ENCODE assay signal across 20 cellular contexts in genomic region chr11:134394311-134394710, GRCh38. TPM values are rescaled to one million over a fixed set of nuclear protein-coding genes. Genes with fewer than 3 reads are reported as not detected.
DNase-seq lines count a peak whose midpoint lies in the region; ATAC-seq, FAIRE-seq and TF ChIP-seq lines count a peak whose summit lies in the region.
"Had no signal": no experiment of that assay in that cellular context is flagged by ENCODE, and none has a peak within 500 bp of the region (broad histone marks: within the 10 kb centered on the region; RNA-seq: fewer than 3 reads in every experiment).

No MANE protein-coding gene starts in this region.

- peaks cover 2% of the 10 kb centered on the region for H3K36me3 Mint-ChIP-seq in neural progenitor cell
- H3K36me3 Mint-ChIP-seq: CD14-positive monocyte; CD8-positive, alpha-beta T cell had no signal

- H2BK120ac ChIP-seq in H1 (replicated peaks; ENCODE audit: low read depth, low read length): no peak overlapping the region

- peaks cover 28% of the 10 kb centered on the region for H3K4me1 Mint-ChIP-seq in neural progenitor cell
- H3K4me1 Mint-ChIP-seq: CD14-positive monocyte had no signal

- no peak overlapping the region for H3K4me3 ChIP-seq in H1 (ENCODE audit: extremely low read depth in 1 of 4, insufficient read depth in 2 of 4, low read depth in 3 of 4, low read length in 4 of 4)
- H3K4me3 ChIP-seq in neural progenitor cell: no peak overlapping the region
- no peak overlapping the region for H3K4me3 ChIP-seq in SJCRH30
- H3K4me3 ChIP-seq in tibial nerve: no peak overlapping the region
- H3K4me3 ChIP-seq: GM23338, HAP-1 had no signal

- H3K4me1 ChIP-seq in H1 (replicated peaks in 1 of 4; ENCODE audit: control insufficient read depth in 3 of 4, insufficient read depth in 4 of 4, low read length in 3 of 4) (peaks cover 0 to 3% (median 0%) of the 10 kb centered on the region in 4 experiments; a peak in 1 of 7 replicates), neural progenitor cell (peaks cover 8% of the 10 kb centered on the region), SJCRH30 (no peaks in the 10 kb centered on the region), tibial nerve (peaks cover 0 to 19% (median 0%) of the 10 kb centered on the region in 4 donors)
- H3K4me1 ChIP-seq: HAP-1 had no signal

- TF ChIP-seq POLR2A in H1 (IDR thresholded peaks at IDR 0.05; ENCODE audit: control extremely low read depth in 1 of 2, low read depth in 2 of 2, low read length in 2 of 2) (no peak), tibial nerve (IDR thresholded peaks at IDR 0.05) (no peak)

- no peak overlapping the region for H2BK12ac ChIP-seq in H1 (ENCODE audit: low read depth, low read length)

- no peak overlapping the region for H2AFZ ChIP-seq in H1 (ENCODE audit: low read length)
- H2AFZ ChIP-seq in neural progenitor cell (replicated peaks): no peak overlapping the region
- H2AFZ ChIP-seq: GM23338 had no signal

- DNase-seq in Right ventricle myocardium inferior (ENCODE audit: missing footprints) (peak; percentile 48), cardiac septum (ENCODE audit: low spot score) (no peak), H1 (ENCODE audit: low read depth in 1 of 2, low spot score in 2 of 2) (no peak), neural progenitor cell (ENCODE audit: low spot score) (no peak), SJCRH30 (no peak), SIG-M5 treated with dmso at 0.1 percent for 504 hours (lab: John Stamatoyannopoulos, UW; ENCODE audit: unreplicated experiment) (no peak), KG1 (lab: John Stamatoyannopoulos, UW) (no peak), tibial nerve (ENCODE audit: low spot score in 2 of 2) (no peak)
- DNase-seq: CD8-positive, alpha-beta T cell; COR-L47; DMS153; DMS79 treated with DMSO at 0.1 percent for 48 hours; EL had no signal

- no peaks in the 10 kb centered on the region for H3K27me3 ChIP-seq in H1 (replicated peaks in 1 of 4; ENCODE audit: control insufficient read depth in 3 of 4, extremely low read depth in 1 of 4, insufficient read depth in 3 of 4, low read length in 3 of 4)
- no peaks in the 10 kb centered on the region for H3K27me3 ChIP-seq in neural progenitor cell
- peaks cover 4% of the 10 kb centered on the region; the same call in 1 of the 2 replicates for H3K27me3 ChIP-seq in SJCRH30
- H3K27me3 ChIP-seq in tibial nerve: no peaks in the 10 kb centered on the region

- H4K91ac ChIP-seq in H1 (replicated peaks; ENCODE audit: insufficient read length, low read length): no peak overlapping the region

- H3K9me3 Mint-ChIP-seq in neural progenitor cell: no peaks in the 10 kb centered on the region
- H3K9me3 Mint-ChIP-seq: CD14-positive monocyte; CD8-positive, alpha-beta T cell; GM23338 had no signal

- peak overlapping the region; percentile 49 for H3K4me3 Mint-ChIP-seq in neural progenitor cell
- H3K4me3 Mint-ChIP-seq: CD14-positive monocyte; CD8-positive, alpha-beta T cell; GM23338 had no signal

- POLR2A ChIA-PET in H1 (lab: Charles Lee; ENCODE audit: partially characterized antibody): no interaction called here

- no peak overlapping the region for H3K4me2 ChIP-seq in H1 (ENCODE audit: insufficient read depth in 1 of 2, low read depth in 2 of 2, low read length in 2 of 2)
- no peak overlapping the region for H3K4me2 ChIP-seq in neural progenitor cell
- H3K4me2 ChIP-seq: GM23338 had no signal

- no peaks in the 10 kb centered on the region for H3F3A ChIP-seq in neural progenitor cell (ENCODE audit: low read depth)

- peaks cover 2% of the 10 kb centered on the region; the same call in 1 of the 2 replicates for H3K79me1 ChIP-seq in H1 (ENCODE audit: low read depth, low read length)

- 91% methylated on average over 8 of the region's 10 CpGs; no CpG with 5 or more reads in 1 of the 2 experiments for WGBS in H1 (ENCODE audit: extremely low coverage in 1 of 2, insufficient coverage in 1 of 2, insufficient read length in 1 of 2, insufficient replicate concordance in 2 of 2, low coverage in 1 of 2, low lambda C conversion rate in 2 of 2, missing lambda C conversion rate in 1 of 2), 2 experiments
- WGBS in tibial nerve, 2 donors: 83 to 92% methylated on average over 7 to 10 of the region's 10 CpGs

- intact Hi-C loops in Right ventricle myocardium inferior (cut with DNase I): no loop called here
- intact Hi-C loops in cardiac septum (cut with DNase I): no loop called here

- no peak overlapping the region; the same call in 1 of the 2 replicates for H4K8ac ChIP-seq in H1 (ENCODE audit: extremely low read depth, insufficient read depth, low read length)

- no peak overlapping the region for H3K23ac ChIP-seq in H1 (ENCODE audit: insufficient read length)

- H4K5ac ChIP-seq in H1 (ENCODE audit: insufficient read length, low read depth, low read length): no peak overlapping the region

- no peak overlapping the region for H2BK15ac ChIP-seq in H1 (ENCODE audit: low read length)

- 0 out of 2 replicates have a peak overlapping the region, but pooled peaks have one; percentile 84 for H2AK5ac ChIP-seq in H1 (ENCODE audit: low read depth, low read length)

- TF ChIP-seq CTCF in H1 (IDR thresholded peaks at IDR 0.05; ENCODE audit: control extremely low read depth in 1 of 3, insufficient read depth in 1 of 3, low read depth in 1 of 3, low read length in 3 of 3) (no peak), neural progenitor cell (IDR thresholded peaks at IDR 0.05) (no peak), tibial nerve (IDR thresholded peaks at IDR 0.05) (no peak)

- H4K20me1 ChIP-seq in H1 (replicated peaks in 1 of 2; ENCODE audit: control insufficient read depth in 1 of 2, insufficient read depth in 2 of 2, low read length in 2 of 2) (peaks cover 10 to 23% of the 10 kb centered on the region in 2 experiments), neural progenitor cell (ENCODE audit: low read depth) (peaks cover 76% of the 10 kb centered on the region)

- H3K9me3 ChIP-seq in H1 (ENCODE audit: insufficient read depth in 2 of 2, low read depth in 1 of 2, low read length in 1 of 2) (no peaks in the 10 kb centered on the region), neural progenitor cell (ENCODE audit: low read depth) (no peaks in the 10 kb centered on the region), SJCRH30 (replicated peaks) (no peaks in the 10 kb centered on the region), tibial nerve (no peaks in the 10 kb centered on the region)
- H3K9me3 ChIP-seq: HAP-1 had no signal

- CTCF ChIA-PET in H1 (lab: Charles Lee; ENCODE audit: partially characterized antibody): interaction anchor here (0.6 to 4.8 kb wide), 14 partner anchors 13 to 284 kb away, joined by 3 to 17 read pairs (median 4); no protein-coding TSS in a partner anchor

- no peaks in the 10 kb centered on the region; a peak in 1 of 8 replicates for H3K36me3 ChIP-seq in H1 (ENCODE audit: control insufficient read depth in 2 of 4, insufficient read depth in 4 of 4, low read length in 3 of 4)
- no peaks in the 10 kb centered on the region for H3K36me3 ChIP-seq in neural progenitor cell
- no peaks in the 10 kb centered on the region for H3K36me3 ChIP-seq in SJCRH30
- H3K36me3 ChIP-seq in tibial nerve: no peaks in the 10 kb centered on the region
- H3K36me3 ChIP-seq: HAP-1 had no signal

- no peak overlapping the region; the same call in 1 of the 2 replicates for H2BK5ac ChIP-seq in H1 (ENCODE audit: low read depth, low read length)

- no peak overlapping the region for H3K4ac ChIP-seq in H1 (replicated peaks; ENCODE audit: insufficient read length, low read depth, low read length)

- H3K9ac ChIP-seq in H1 (replicated peaks in 1 of 4; ENCODE audit: extremely low read depth in 1 of 4, low read depth in 3 of 4, low read length in 3 of 4): no peak overlapping the region
- H3K9ac ChIP-seq in neural progenitor cell: no peak overlapping the region

- H3K79me2 ChIP-seq in H1 (ENCODE audit: control insufficient read depth in 1 of 2, insufficient read depth in 2 of 2, low read length in 2 of 2): peaks cover 0 to 19% of the 10 kb centered on the region in 2 experiments; a peak in 1 of 4 replicates
- H3K79me2 ChIP-seq in neural progenitor cell (ENCODE audit: low read depth): peaks cover 15% of the 10 kb centered on the region

- peak overlapping the region; percentile 91 for H3K27ac Mint-ChIP-seq in neural progenitor cell
- H3K27ac Mint-ChIP-seq: CD14-positive monocyte; CD8-positive, alpha-beta T cell; GM23338 had no signal

- H3K27me3 Mint-ChIP-seq in neural progenitor cell (ENCODE audit: insufficient read depth, low read depth): no peaks in the 10 kb centered on the region

- H3K27ac ChIP-seq in H1 (ENCODE audit: low read depth, low read length) (no peak overlapping the region), neural progenitor cell (no peak overlapping the region), SJCRH30 (no peak overlapping the region), tibial nerve (no peak overlapping the region)
- H3K27ac ChIP-seq: 22Rv1 had no signal

- H3K14ac ChIP-seq in H1 (ENCODE audit: insufficient read length): no peak overlapping the region

- H3K23me2 ChIP-seq in H1 (ENCODE audit: low read depth, low read length): 0 out of 2 replicates have a peak, but pooled peaks cover 2% of the 10 kb centered on the region

- TF ChIP-seq EP300 in H1 (IDR thresholded peaks at IDR 0.05; ENCODE audit: borderline replicate concordance in 1 of 2, low read depth in 2 of 2, low read length in 2 of 2) (no peak), tibial nerve (IDR thresholded peaks at IDR 0.05) (no peak)

- TF ChIP-seq RAD21 in H1 (IDR thresholded peaks at IDR 0.05 in 1 of 2, conservative IDR thresholded peaks at IDR 0.05 in 1 of 2; ENCODE audit: low read depth in 2 of 2, low read length in 2 of 2): no peak

- no peak overlapping the region for H3K56ac ChIP-seq in H1 (replicated peaks; ENCODE audit: insufficient read length, low read depth, low read length)

- no peak for ATAC-seq in Right ventricle myocardium inferior
- ATAC-seq: CD8-positive, alpha-beta T cell had no signal

- FAIRE-seq in H1 (lab: Jason Lieb, UNC): no peak
- FAIRE-seq: G401.6, GM12892 had no signal

- no peak overlapping the region for H2BK20ac ChIP-seq in H1 (ENCODE audit: low read length)

- no peak overlapping the region for H3K18ac ChIP-seq in H1 (ENCODE audit: extremely low read depth, low read length)

TF ChIP-seq in H1, 55 proteins besides CTCF, POLR2A, EP300 and RAD21 (continues in another document):
- no peak for TF ChIP-seq RFX5 (IDR thresholded peaks at IDR 0.05; ENCODE audit: borderline replicate concordance, low read depth, low read length)

RNA-seq across cellular contexts. Expression of gene B3GAT1, which starts 17.7 kb away (rescaled TPM):
- total RNA-seq in Right ventricle myocardium inferior (0.16 TPM), cardiac septum (0.27 TPM), neural progenitor cell (ENCODE audit: low replicate concordance) (11.0 and 20.7 TPM in 2 replicates), tibial nerve (10 to 100 TPM in 2 of 4 donors, 1 to 10 TPM in 2; 6.6 to 18.0 (median 9.1) TPM)
- 32.4 and 35.0 TPM in 2 replicates for total RNA-seq in H1 (2021; fragmentation: NEBNext Ultra II Directional; extraction: Animal tissue kit (Norgen Biotek cat#: 25700))
- 19.7 and 27.0 TPM in 2 replicates for polyA plus RNA-seq in H1 (2011; rRNA removed)
- 18.2 TPM for polyA plus RNA-seq in H1 (2011; cell fraction: cytosol; rRNA removed)
- polyA plus RNA-seq in H1 (2011; cell fraction: nucleus; rRNA removed): 46.6 TPM
- 22.6 to 25.8 TPM (median 24.3 TPM) in 4 replicates for polyA plus RNA-seq in H1 (2012, experiment 1 of 2)
- 23.0 TPM for polyA plus RNA-seq in H1 (2012, experiment 2 of 2)
- polyA plus RNA-seq in H1 (2013, experiment 1 of 2): 16.5 TPM
- polyA plus RNA-seq in H1 (2013, experiment 2 of 2): 16.3 TPM
- 10.1 and 12.8 TPM in 2 replicates for polyA minus RNA-seq in H1 (2011; rRNA and poly(A)+ RNA removed)
- 15.9 TPM for polyA minus RNA-seq in H1 (2011; cell fraction: cytosol; rRNA and poly(A)+ RNA removed)
- 20.5 TPM for polyA minus RNA-seq in H1 (2011; cell fraction: nucleus; rRNA and poly(A)+ RNA removed)
- total RNA-seq in SJCRH30 (2014; rRNA removed; shearing (Covaris generic)): not detected in 2 replicates
- polyA plus RNA-seq: BJ, CD14-positive monocyte had no signal
